Comparison of ENCODE assay signal across 13 cellular contexts in genomic region chr1:206772228-206773002, GRCh38. TPM values are rescaled to one million over a fixed set of nuclear protein-coding genes. Genes with fewer than 3 reads are reported as not detected.
DNase-seq lines count a peak whose midpoint lies in the region; ATAC-seq, FAIRE-seq and TF ChIP-seq lines count a peak whose summit lies in the region.
"Had no signal": no experiment of that assay in that cellular context is flagged by ENCODE, and none has a peak within 500 bp of the region (broad histone marks: within the 10 kb centered on the region; RNA-seq: fewer than 3 reads in every experiment).

IL10 (minus strand) TSS chr1:206772494; CDS start chr1:206772435, 59 bp downstream.

- no peak for TF ChIP-seq POLR2A in A549 (IDR thresholded peaks at IDR 0.05; ENCODE audit: low read length)

- H3K9me3 ChIP-seq in A549 (no peaks in the 10 kb centered on the region), mesenchymal stem cell (ENCODE audit: control insufficient read depth, low read length) (no peaks in the 10 kb centered on the region), trophoblast cell (ENCODE audit: insufficient read depth, low read depth, low read length) (no peaks in the 10 kb centered on the region)

- TF ChIP-seq CTCF in A549 (IDR thresholded peaks at IDR 0.05) (no peak), GM12875 (IDR thresholded peaks at IDR 0.05; ENCODE audit: borderline replicate concordance, insufficient read depth, low read depth, low read length) (no peak)

- POLR2A ChIA-PET in A549 (lab: Yijun Ruan, JAX): no interaction called here

- H3K4me1 ChIP-seq in A549: no peaks in the 10 kb centered on the region
- H3K4me1 ChIP-seq in mesenchymal stem cell (ENCODE audit: control insufficient read depth, insufficient read depth, low read depth, low read length): peaks cover 8% of the 10 kb centered on the region
- no peaks in the 10 kb centered on the region for H3K4me1 ChIP-seq in trophoblast cell (ENCODE audit: control insufficient read depth in 1 of 2, insufficient read depth in 2 of 2, low read length in 2 of 2)

- FAIRE-seq in A549 (lab: Jason Lieb, UNC): no peak
- FAIRE-seq: GM18507 had no signal

- H4K91ac ChIP-seq in mesenchymal stem cell (ENCODE audit: low read length) (peak within 1 kb of the TSS; percentile 18), trophoblast cell (ENCODE audit: low read depth, low read length) (no peak within 1 kb of the TSS)

- H3K4ac ChIP-seq in mesenchymal stem cell (ENCODE audit: low read depth in 1 of 2, low read length in 2 of 2) (no peak within 1 kb of the TSS), trophoblast cell (ENCODE audit: low read depth, low read length) (no peak within 1 kb of the TSS)

- H3K79me1 ChIP-seq in mesenchymal stem cell (replicated peaks; ENCODE audit: low read length, poor library complexity, severe bottlenecking) (no peaks in the 10 kb centered on the region), trophoblast cell (ENCODE audit: low read length) (no peaks in the 10 kb centered on the region)

- H3K23ac ChIP-seq in mesenchymal stem cell (ENCODE audit: low read length in 2 of 2) (no peak within 1 kb of the TSS), trophoblast cell (ENCODE audit: low read length) (no peak within 1 kb of the TSS)

- no peak within 1 kb of the TSS for H3K14ac ChIP-seq in mesenchymal stem cell (ENCODE audit: low read length in 2 of 2)
- H3K14ac ChIP-seq in trophoblast cell (ENCODE audit: low read length): no peak within 1 kb of the TSS

- H2BK15ac ChIP-seq in mesenchymal stem cell (ENCODE audit: low read depth, poor library complexity, severe bottlenecking): no peak within 1 kb of the TSS

- no peak for DNase-seq in A549 (ENCODE audit: low read depth in 1 of 2, low spot score in 1 of 2)
- peak; percentile 18 for DNase-seq in SW480 (ENCODE audit: low spot score)
- no peak for DNase-seq in mesenchymal stem cell
- DNase-seq in trophoblast cell: no peak
- DNase-seq in NCI-H82 (lab: John Stamatoyannopoulos, UW): no peak
- no peak for DNase-seq in NCI-H2227 treated with DMSO at 0.1 percent for 48 hours (lab: John Stamatoyannopoulos, UW)
- DNase-seq: midbrain; NCI-H1417 treated with DMSO at 0.1 percent for 48 hours; stimulated activated CD4-positive, alpha-beta T cell treated with anti-CD3 and anti-CD28 coated beads, Interleukin-12 subunit alpha, Interleukin-12 subunit beta, amount 100 ng/mL, for 4 hours; stimulated activated naive CD8-positive, alpha-beta T cell treated with anti-CD3 and anti-CD28 coated beads, Interleukin-15, Interleukin-2, amounts not matched to agents 100 U/mL and 50 U/mL, for 24 hours had no signal

- H3K18ac ChIP-seq in mesenchymal stem cell (ENCODE audit: low read depth in 1 of 2, low read length in 2 of 2): no peak within 1 kb of the TSS
- no peak within 1 kb of the TSS for H3K18ac ChIP-seq in trophoblast cell (ENCODE audit: low read length)

- H2BK5ac ChIP-seq in mesenchymal stem cell (ENCODE audit: low read depth, low read length, poor library complexity, severe bottlenecking) (no peak within 1 kb of the TSS), trophoblast cell (ENCODE audit: low read depth, low read length, poor library complexity) (no peak within 1 kb of the TSS)

- H3K36me3 ChIP-seq in mesenchymal stem cell (ENCODE audit: control insufficient read depth in 1 of 2, insufficient read depth in 2 of 2, low read depth in 1 of 2, low read length in 2 of 2): no peaks in the 10 kb centered on the region
- H3K36me3 ChIP-seq in trophoblast cell (ENCODE audit: control insufficient read depth in 1 of 2, insufficient read depth in 2 of 2, low read length in 2 of 2): no peaks in the 10 kb centered on the region

- H2AFZ ChIP-seq in mesenchymal stem cell (ENCODE audit: low read depth, low read length) (no peak within 1 kb of the TSS), trophoblast cell (ENCODE audit: insufficient read depth, low read length, poor library complexity) (no peak within 1 kb of the TSS)

- no peak within 1 kb of the TSS for H3K27ac ChIP-seq in A549
- H3K27ac ChIP-seq in mesenchymal stem cell (ENCODE audit: low read length, poor library complexity, severe bottlenecking): no peak within 1 kb of the TSS
- H3K27ac ChIP-seq in trophoblast cell (ENCODE audit: low read depth, low read length): no peak within 1 kb of the TSS

- no peak for ATAC-seq in A549
- no peak for ATAC-seq in HG02870 (IDR thresholded peaks at IDR 0.05; ENCODE audit: unreplicated experiment)
- ATAC-seq: stimulated activated naive CD8-positive, alpha-beta T cell treated with anti-CD3 and anti-CD28 coated beads, Interleukin-15, Interleukin-2, amounts not matched to agents 100 U/mL and 50 U/mL, for 24 hours had no signal

- CTCF ChIA-PET in A549 (lab: Yijun Ruan, JAX): interaction anchor here (0.9 to 5.0 kb wide), 9 partner anchors 12 to 233 kb away, joined by 3 to 20 read pairs (median 3); no protein-coding TSS in a partner anchor

- no peak within 1 kb of the TSS for H2BK12ac ChIP-seq in mesenchymal stem cell (ENCODE audit: low read length in 2 of 2)
- no peak within 1 kb of the TSS for H2BK12ac ChIP-seq in trophoblast cell (ENCODE audit: low read length)

- H4K12ac ChIP-seq in trophoblast cell (ENCODE audit: low read depth, low read length): no peak within 1 kb of the TSS

- H3K4me3 ChIP-seq in A549 (no peak within 1 kb of the TSS), GM12875 (ENCODE audit: low read depth, low read length) (peak within 1 kb of the TSS; percentile 75), mesenchymal stem cell (ENCODE audit: insufficient read depth in 1 of 2, low read depth in 1 of 2, low read length in 2 of 2) (no peak within 1 kb of the TSS), trophoblast cell (ENCODE audit: low read depth, low read length) (no peak within 1 kb of the TSS)

- no peak for TF ChIP-seq EP300 in A549 (IDR thresholded peaks at IDR 0.05)

- no peaks in the 10 kb centered on the region for H3K79me2 ChIP-seq in trophoblast cell (ENCODE audit: control insufficient read depth, insufficient read depth, low read length, poor library complexity)

- H3K27me3 ChIP-seq in mesenchymal stem cell (ENCODE audit: control insufficient read depth in 1 of 2, insufficient read depth in 1 of 2, low read length in 2 of 2) (peaks cover 27 to 42% of the 10 kb centered on the region in 2 experiments), trophoblast cell (ENCODE audit: insufficient read depth, low read length) (no peaks in the 10 kb centered on the region)

- H3K4me2 ChIP-seq in A549: no peak within 1 kb of the TSS
- H3K4me2 ChIP-seq in mesenchymal stem cell (ENCODE audit: low read length, poor library complexity, severe bottlenecking): no peak within 1 kb of the TSS
- H3K4me2 ChIP-seq in trophoblast cell (ENCODE audit: low read length): no peak within 1 kb of the TSS

- H3K9ac ChIP-seq in mesenchymal stem cell (ENCODE audit: low read length) (no peak within 1 kb of the TSS), trophoblast cell (ENCODE audit: low read length) (no peak within 1 kb of the TSS)

- H4K8ac ChIP-seq in mesenchymal stem cell (ENCODE audit: low read length) (no peak within 1 kb of the TSS), trophoblast cell (ENCODE audit: low read depth, low read length) (no peak within 1 kb of the TSS)

- H2BK120ac ChIP-seq in mesenchymal stem cell (ENCODE audit: low read depth, low read length) (no peak within 1 kb of the TSS), trophoblast cell (ENCODE audit: insufficient read depth, low read length, poor library complexity) (no peak within 1 kb of the TSS)

- H2AK5ac ChIP-seq in mesenchymal stem cell (ENCODE audit: low read length, severe bottlenecking) (no peak within 1 kb of the TSS), trophoblast cell (ENCODE audit: low read length) (no peak within 1 kb of the TSS)

- no peak for TF ChIP-seq RAD21 in A549 (conservative IDR thresholded peaks at IDR 0.05 in 1 of 2, IDR thresholded peaks at IDR 0.05 in 1 of 2)

- whole genome bisulfite sequencing in A549 (ENCODE audit: missing lambda C conversion rate): 66% methylated on average over 8 of the region's 8 CpGs
- 97% methylated on average over 7 of the region's 8 CpGs for WGBS in mesenchymal stem cell
- WGBS in trophoblast cell (ENCODE audit: extremely low coverage, insufficient coverage, insufficient read length): no CpG with 5 or more reads among the region's 8 CpGs

TF ChIP-seq in A549, 52 proteins besides CTCF, POLR2A, EP300 and RAD21:
- TF ChIP-seq MAFK (IDR thresholded peaks at IDR 0.05; ENCODE audit: partially characterized antibody) (peak; percentile 96), TFCP2L1 (CRISPR knock-in tag; IDR thresholded peaks at IDR 0.05) (no peak)

RNA-seq across cellular contexts. Expression of gene IL10, which starts in this region (rescaled TPM):
- polyA plus RNA-seq in A549 (2011; rRNA removed) (not detected in 2 replicates), A549 (2017; fragmentation: RNase III; extraction: RNeasy Plus Mini Kit Qiagen cat#74134 plus additional on column Dnase treatment) (not detected in 3 replicates)
- polyA plus RNA-seq in A549 (2012; cell fraction: cytosol; rRNA removed): not detected in 2 replicates
- not detected in 2 replicates for polyA plus RNA-seq in A549 (2012; cell fraction: nucleus; rRNA removed)
- polyA minus RNA-seq in A549 (2011; rRNA and poly(A)+ RNA removed): not detected in 2 replicates
- polyA plus RNA-seq in mesenchymal stem cell (2013, experiment 1 of 2): 0.11 TPM
- polyA plus RNA-seq in mesenchymal stem cell (2013, experiment 2 of 2): not detected
- polyA plus RNA-seq in trophoblast cell (2013): not detected in 2 replicates
